2 cellular contexts compared by ENCODE assay signal in genomic region chr20:54084727-54085368, GRCh38.
TF ChIP-seq lines count a peak whose summit lies in the region.

No MANE protein-coding gene starts in this region.

TF ChIP-seq in A549, 52 proteins besides CTCF, POLR2A, EP300 and RAD21:
- TF ChIP-seq FOSL2 (IDR thresholded peaks at IDR 0.05): no peak; the same call in 1 of the 2 replicates
- TF ChIP-seq FOSL2 (CRISPR knock-in tag; IDR thresholded peaks at IDR 0.05): peak; percentile 77
- peak; percentile 67 for TF ChIP-seq JUNB (IDR thresholded peaks at IDR 0.05)
- TF ChIP-seq RNF2 (IDR thresholded peaks at IDR 0.05; ENCODE audit: borderline replicate concordance, low read depth): no peak
- TF ChIP-seq CEBPB (IDR thresholded peaks at IDR 0.05): 0 out of 4 replicates have a peak, but pooled peaks have one; percentile 9 to 14
- peak; percentile 86 for TF ChIP-seq GATA3 (IDR thresholded peaks at IDR 0.05; ENCODE audit: borderline replicate concordance)
- 0 out of 2 replicates have a peak, but pooled peaks have one; percentile 38 for TF ChIP-seq HOXB5 (CRISPR knock-in tag; IDR thresholded peaks at IDR 0.05)

TF ChIP-seq in HepG2, 621 proteins besides CTCF, POLR2A, EP300 and RAD21 (continues in another document):
- TF ChIP-seq TEAD3 (CRISPR knock-in tag; optimal IDR thresholded peaks at IDR 0.05; ENCODE audit: borderline replicate concordance) (peak; percentile 49), REPIN1 (CRISPR knock-in tag; IDR thresholded peaks at IDR 0.05; ENCODE audit: borderline replicate concordance, low read depth) (no peak), MAFG (CRISPR knock-in tag; IDR thresholded peaks at IDR 0.05) (no peak), CREM (IDR thresholded peaks at IDR 0.05) (0 out of 2 replicates have a peak, but pooled peaks have one; percentile 36), CREM (CRISPR knock-in tag; IDR thresholded peaks at IDR 0.05) (no peak), THRA (CRISPR knock-in tag; IDR thresholded peaks at IDR 0.05; ENCODE audit: borderline replicate concordance) (no peak), ZNF839 (CRISPR knock-in tag; IDR thresholded peaks at IDR 0.05; ENCODE audit: borderline replicate concordance) (no peak), FOXP1 (IDR thresholded peaks at IDR 0.05) (no peak), FOXP1 (CRISPR knock-in tag; IDR thresholded peaks at IDR 0.05) (peak; percentile 67), ZNF576 (CRISPR knock-in tag; IDR thresholded peaks at IDR 0.05) (no peak), ZBTB8A (CRISPR knock-in tag; IDR thresholded peaks at IDR 0.05; ENCODE audit: borderline replicate concordance, low read depth) (no peak), HDAC2 (CRISPR knock-in tag; IDR thresholded peaks at IDR 0.05) (no peak), ZNF609 (CRISPR knock-in tag; IDR thresholded peaks at IDR 0.05; ENCODE audit: borderline replicate concordance) (peak; percentile 34; the same call in 1 of the 2 replicates), ZBTB14 (CRISPR knock-in tag; IDR thresholded peaks at IDR 0.05) (no peak), ZKSCAN8 (CRISPR knock-in tag; IDR thresholded peaks at IDR 0.05; ENCODE audit: borderline replicate concordance) (no peak), ERF (CRISPR knock-in tag; IDR thresholded peaks at IDR 0.05) (no peak), MIXL1 (CRISPR knock-in tag; IDR thresholded peaks at IDR 0.05) (peak; percentile 72; the same call in 1 of the 2 replicates), RFX3 (CRISPR knock-in tag; IDR thresholded peaks at IDR 0.05) (no peak), NR2F6 (IDR thresholded peaks at IDR 0.05) (peak; percentile 31), NR2F6 (CRISPR knock-in tag; IDR thresholded peaks at IDR 0.05) (0 out of 2 replicates have a peak, but pooled peaks have one; percentile 27), RXRB (CRISPR knock-in tag; IDR thresholded peaks at IDR 0.05; ENCODE audit: borderline replicate concordance) (0 out of 2 replicates have a peak, but pooled peaks have one; percentile 21), HOXA5 (CRISPR knock-in tag; IDR thresholded peaks at IDR 0.05) (no peak), FOXA1 (IDR thresholded peaks at IDR 0.05) (peak; percentile 90), FOXA1 (CRISPR knock-in tag; IDR thresholded peaks at IDR 0.05) (peak; percentile 74), TEF (CRISPR knock-in tag; IDR thresholded peaks at IDR 0.05) (no peak), ZNF18 (CRISPR knock-in tag; IDR thresholded peaks at IDR 0.05; ENCODE audit: insufficient replicate concordance) (no peak), FOSL2 (CRISPR knock-in tag; IDR thresholded peaks at IDR 0.05) (peak; percentile 49), MXD3 (CRISPR knock-in tag; IDR thresholded peaks at IDR 0.05) (no peak), ZNF672 (CRISPR knock-in tag; IDR thresholded peaks at IDR 0.05) (no peak), NR2F1 (CRISPR knock-in tag; IDR thresholded peaks at IDR 0.05) (peak in 1 of 2 experiments; percentile 77; a peak in 2 of 4 replicates), SETDB1 (CRISPR knock-in tag; IDR thresholded peaks at IDR 0.05; ENCODE audit: borderline replicate concordance) (no peak), AHDC1 (CRISPR knock-in tag; IDR thresholded peaks at IDR 0.05; ENCODE audit: borderline replicate concordance) (peak; percentile 27; the same call in 1 of the 2 replicates), RNF2 (conservative IDR thresholded peaks at IDR 0.05; ENCODE audit: low read depth) (no peak), ARID3A (IDR thresholded peaks at IDR 0.05; ENCODE audit: low read depth, low read length) (peak; percentile 82; the same call in 1 of the 2 replicates)
